Comparison of ENCODE assay signal across 8 cellular contexts in genomic region chr11:68843703-68844312, GRCh38. TPM values are rescaled to one million over a fixed set of nuclear protein-coding genes. Genes with fewer than 3 reads are reported as not detected.
DNase-seq lines count a peak whose midpoint lies in the region; ATAC-seq and TF ChIP-seq lines count a peak whose summit lies in the region.

No MANE protein-coding gene starts in this region.

- no peaks in the 10 kb centered on the region for H3K36me3 ChIP-seq in WERI-Rb-1

- ATAC-seq in GM21619 (IDR thresholded peaks at IDR 0.05; ENCODE audit: unreplicated experiment) (peak; percentile 30), HG03457 (IDR thresholded peaks at IDR 0.05; ENCODE audit: unreplicated experiment) (no peak)

- DNase-seq in DMS 273 treated with DMSO at 0.1 percent for 48 hours (lab: John Stamatoyannopoulos, UW) (peak; percentile 22), NCI-H1105 (lab: John Stamatoyannopoulos, UW) (peak; percentile 76), WERI-Rb-1 (no peak), cardiac fibroblast (ENCODE audit: low read depth in 2 of 2) (peak; percentile 40 to 56), lung microvascular endothelial cell (ENCODE audit: low read depth in 2 of 2) (peak; percentile 39 to 42)
- peak; percentile 24 to 60 for DNase-seq in stimulated activated CD8-positive, alpha-beta memory T cell treated with anti-CD3 and anti-CD28 coated beads, Interleukin-4, amount 100 ng/mL, for 1 hour (ENCODE audit: low read depth in 2 of 2, low spot score in 1 of 2)

- H3K9me3 ChIP-seq in WERI-Rb-1 (ENCODE audit: severe bottlenecking) = peaks cover 10% of the 10 kb centered on the region

- no peak overlapping the region for H3K27ac ChIP-seq in WERI-Rb-1

- no peaks in the 10 kb centered on the region for H3K27me3 ChIP-seq in WERI-Rb-1 (ENCODE audit: insufficient read depth, low read depth, severe bottlenecking)

- no peak overlapping the region for H3K4me3 ChIP-seq in WERI-Rb-1 (ENCODE audit: low read depth, low read length)
- peak overlapping the region; percentile 30 to 45 for H3K4me3 ChIP-seq in cardiac fibroblast (replicated peaks in 1 of 2; ENCODE audit: low read depth in 2 of 2, low read length in 2 of 2)

- peak; percentile 20; the same call in 1 of the 2 replicates for TF ChIP-seq CTCF in WERI-Rb-1 (IDR thresholded peaks at IDR 0.05; ENCODE audit: low read depth, low read length)
- no peak for TF ChIP-seq CTCF in cardiac fibroblast (IDR thresholded peaks at IDR 0.05; ENCODE audit: low read depth, low read length)

RNA-seq across cellular contexts. Expression of gene CPT1A, which starts 2.1 kb away (rescaled TPM):
- 71.5 and 115 TPM in 2 replicates for total RNA-seq in lung microvascular endothelial cell

RNA-seq across cellular contexts. Expression of gene MRPL21, which starts 59.8 kb away (rescaled TPM):
- 58.6 and 73.8 TPM in 2 replicates for total RNA-seq in lung microvascular endothelial cell

RNA-seq across cellular contexts. Expression of gene IGHMBP2, which starts 59.9 kb away (rescaled TPM):
- 6.3 and 9.5 TPM in 2 replicates for total RNA-seq in lung microvascular endothelial cell
